In the genomic region with DNA sequence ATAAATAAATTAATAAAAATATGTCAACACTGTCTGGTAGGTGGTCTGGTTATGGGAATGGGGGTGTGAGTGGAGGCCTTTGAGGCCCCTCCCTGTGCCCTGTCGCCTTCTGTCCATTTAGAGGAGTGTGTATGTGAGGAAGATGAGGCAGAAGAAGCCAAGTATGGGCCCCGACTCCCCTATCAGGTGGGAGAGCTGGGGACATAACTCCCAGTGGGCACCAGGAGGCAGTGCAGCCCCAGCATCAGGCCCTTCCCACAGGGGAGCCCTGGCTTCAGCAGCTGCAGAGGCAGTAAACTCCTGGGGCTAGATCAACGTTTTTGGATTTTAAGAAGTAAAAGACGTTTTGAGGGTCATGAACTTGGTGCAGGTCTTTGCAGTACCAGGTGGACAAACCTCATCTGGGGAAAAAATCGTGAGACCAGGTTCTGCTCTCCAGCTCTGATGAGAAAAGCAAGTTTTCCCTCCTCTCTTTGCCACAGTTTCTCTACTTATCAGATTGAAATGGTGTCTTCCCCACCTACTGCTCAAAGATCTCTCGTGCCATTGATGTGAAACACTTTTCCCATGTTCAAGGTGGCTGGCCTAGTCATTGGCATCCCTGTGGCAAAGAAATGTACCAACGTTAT, we compare ENCODE assay signal across 9 cellular contexts.
A peak's percentile ranks its signal among the peaks of the same experiment; 100 is the strongest.
DNase-seq lines count a peak whose midpoint lies in the region; ATAC-seq and TF ChIP-seq lines count a peak whose summit lies in the region.
"Had no signal": no experiment of that assay in that cellular context is flagged by ENCODE, and none has a peak within 500 bp of the region (broad histone marks: within the 10 kb centered on the region; RNA-seq: fewer than 3 reads in every experiment).

No MANE protein-coding gene starts in this region.

- POLR2A ChIA-PET in MCF 10A (lab: Yijun Ruan, JAX): interaction anchor here (0.6 to 3.0 kb wide), 3 partner anchors 63 to 308 kb away, joined by 3 to 21 read pairs (median 4); no protein-coding TSS in a partner anchor

- intact Hi-C loops in MCF 10A (cut with micrococcal nuclease): loop anchor here (1.0 to 5.0 kb wide), 3 partner anchors 167 to 334 kb away; a partner anchor contains a TSS

- CTCF ChIA-PET in MCF 10A (lab: Yijun Ruan, JAX): interaction anchor here (0.6 to 4.5 kb wide), 26 partner anchors 9 to 1774 kb away, joined by 3 to 147 read pairs (median 4); no protein-coding TSS in a partner anchor

- no peak overlapping the region for H3K27ac ChIP-seq in VCaP
- H3K27ac ChIP-seq: BLaER1 had no signal

- no peaks in the 10 kb centered on the region for H3K27me3 Mint-ChIP-seq in MCF 10A (ENCODE audit: insufficient read depth, unreplicated experiment)

- H3K4me3 Mint-ChIP-seq in MCF 10A (ENCODE audit: unreplicated experiment): no peak overlapping the region

- no peak overlapping the region for H3K27ac Mint-ChIP-seq in MCF 10A (ENCODE audit: low read depth, unreplicated experiment)

- no TSS peak for BruUV-seq in MCF 10A (replicated peaks; lab: Mats Ljungman, UMichigan)

- H3K9me3 Mint-ChIP-seq in MCF 10A (ENCODE audit: unreplicated experiment): no peaks in the 10 kb centered on the region

- TF ChIP-seq CTCF in VCaP (conservative IDR thresholded peaks at IDR 0.05) (peak; percentile 93), MCF 10A (IDR thresholded peaks at IDR 0.05; ENCODE audit: unreplicated experiment) (peak; percentile 94)

- peak; percentile 73 for ATAC-seq in HG02938 (IDR thresholded peaks at IDR 0.05; ENCODE audit: unreplicated experiment)

- H3K36me3 Mint-ChIP-seq in MCF 10A (ENCODE audit: insufficient read depth, unreplicated experiment): no peaks in the 10 kb centered on the region

- DNase-seq in NCI-H2029 (lab: John Stamatoyannopoulos, UW) (peak; percentile 37), NCI-H2029 treated with DMSO at 0.1 percent for 48 hours (lab: John Stamatoyannopoulos, UW) (no peak), NCI-H2107 treated with DMSO at 0.1 percent for 48 hours (lab: John Stamatoyannopoulos, UW; ENCODE audit: unreplicated experiment) (peak; percentile 65), MCF 10A (ENCODE audit: unreplicated experiment) (peak; percentile 71), iris pigment epithelial cell (ENCODE audit: low read depth) (peak; percentile 71)
- peak; percentile 58 to 59 for DNase-seq in stimulated activated CD4-positive, alpha-beta T cell treated with anti-CD3 and anti-CD28 coated beads, Interleukin-1b, Interleukin-23, amount 100 ng/mL, for 1 hour (ENCODE audit: low read depth in 2 of 2)

- H3K4me1 Mint-ChIP-seq in MCF 10A (ENCODE audit: insufficient read depth, unreplicated experiment): no peaks in the 10 kb centered on the region
